In genomic region chr11:62554377-62554776, GRCh38 we compare ENCODE assay signal across 2 cellular contexts.
TF ChIP-seq lines count a peak whose summit lies in the region.

No MANE protein-coding gene starts in this region.

TF ChIP-seq in SK-N-SH, 30 proteins besides CTCF, POLR2A, EP300 and RAD21 (continued from another document):
- TF ChIP-seq MEF2A (IDR thresholded peaks at IDR 0.05; ENCODE audit: borderline replicate concordance, low read depth) (no peak), SMC3 (IDR thresholded peaks at IDR 0.05; ENCODE audit: low read depth, low read length) (no peak), IRF3 (IDR thresholded peaks at IDR 0.05; ENCODE audit: low read depth, low read length) (no peak), ZBTB33 (IDR thresholded peaks at IDR 0.05; ENCODE audit: borderline replicate concordance, low read depth) (no peak), POLR2AphosphoS5 (IDR thresholded peaks at IDR 0.05; ENCODE audit: low read depth, low read length) (no peak), REST (IDR thresholded peaks at IDR 0.05; ENCODE audit: low read depth, low read length) (no peak)

TF ChIP-seq in SK-N-SH treated with all-trans-retinoic acid at 6 μM for 48 hours, 23 proteins besides CTCF, POLR2A, EP300 and RAD21 (continued from another document):
- TF ChIP-seq CSRNP3 (CRISPR knock-in tag; IDR thresholded peaks at IDR 0.05) = no peak
- no peak for TF ChIP-seq ZC3H10 (CRISPR knock-in tag; IDR thresholded peaks at IDR 0.05)
- no peak for TF ChIP-seq TCF4 (CRISPR knock-in tag; IDR thresholded peaks at IDR 0.05; ENCODE audit: borderline replicate concordance)
